ENCODE assay signal across 8 cellular contexts in genomic region chr15:88649286-88649733, GRCh38. TPM values are rescaled to one million over a fixed set of nuclear protein-coding genes. Genes with fewer than 3 reads are reported as not detected.
DNase-seq lines count a peak whose midpoint lies in the region; ATAC-seq and TF ChIP-seq lines count a peak whose summit lies in the region.

No MANE protein-coding gene starts in this region.

- DNase-seq in activated CD4-positive, alpha-beta T cell treated with anti-CD3 and anti-CD28 coated beads for 4 hours, result peak; percentile 72 to 80
- DNase-seq in chondrocyte (ENCODE audit: low spot score) (peak; percentile 75), memory B cell (ENCODE audit: low spot score in 2 of 2) (peak; percentile 32 to 49), MV-4-11 (lab: John Stamatoyannopoulos, UW) (no peak), DMS 273 treated with DMSO at 0.1 percent for 48 hours (lab: John Stamatoyannopoulos, UW) (no peak)
- peak; percentile 53 for DNase-seq in stimulated activated CD8-positive, alpha-beta memory T cell treated with anti-CD3 and anti-CD28 coated beads, Interleukin-7, amount 100 ng/mL, for 24 hours (ENCODE audit: low read depth)

- no peaks in the 10 kb centered on the region for H3K9me3 Mint-ChIP-seq in chondrocyte (ENCODE audit: low read depth)
- H3K9me3 Mint-ChIP-seq in memory B cell, result no peaks in the 10 kb centered on the region

- peaks cover 18% of the 10 kb centered on the region for H3K4me1 Mint-ChIP-seq in chondrocyte (ENCODE audit: low read depth)
- H3K4me1 Mint-ChIP-seq in memory B cell, result peaks cover 57% of the 10 kb centered on the region

- H3K4me3 Mint-ChIP-seq in chondrocyte (ENCODE audit: unreplicated experiment) (no peak overlapping the region), memory B cell (peak overlapping the region; percentile 54)

- ATAC-seq in HG03060 (IDR thresholded peaks at IDR 0.05; ENCODE audit: low read depth, unreplicated experiment) (peak; percentile 56), memory B cell (ENCODE audit: low read depth) (peak; percentile 88)

- TF ChIP-seq CTCF in chondrocyte (IDR thresholded peaks at IDR 0.05), result no peak

- H3K27me3 Mint-ChIP-seq in chondrocyte (ENCODE audit: low read depth) (no peaks in the 10 kb centered on the region), memory B cell (no peaks in the 10 kb centered on the region)

- H3K27ac Mint-ChIP-seq in chondrocyte (ENCODE audit: unreplicated experiment) (peak overlapping the region; percentile 79), memory B cell (peak overlapping the region; percentile 87)

- H3K36me3 Mint-ChIP-seq in chondrocyte (ENCODE audit: low read depth) (no peaks in the 10 kb centered on the region), memory B cell (peaks cover 27% of the 10 kb centered on the region)

- peak; percentile 14 for TF ChIP-seq POLR2A in GM15510 (IDR thresholded peaks at IDR 0.05; ENCODE audit: borderline replicate concordance, extremely low read depth, insufficient read length)

RNA-seq across cellular contexts. Expression of gene ISG20, which starts 10.5 kb away (rescaled TPM):
- total RNA-seq in chondrocyte, result 3.8 to 4.5 TPM (median 4.5 TPM) in 3 replicates

RNA-seq across cellular contexts. Expression of gene AEN, which starts 28.2 kb away (rescaled TPM):
- total RNA-seq in chondrocyte, result 28.6 to 30.4 TPM (median 30.2 TPM) in 3 replicates

Comparison
In these comparisons a context has a peak if more than half of its experiments do, and no peak if none do; other contexts are left out.
1. DNase-seq: peak in activated CD4-positive, alpha-beta T cell treated with anti-CD3 and anti-CD28 coated beads for 4 hours (2 of 2), chondrocyte (single experiment), memory B cell (2 of 2) and stimulated activated CD8-positive, alpha-beta memory T cell treated with anti-CD3 and anti-CD28 coated beads, Interleukin-7, amount 100 ng/mL, for 24 hours (single experiment); none in MV-4-11 (single experiment) and DMS 273 treated with DMSO at 0.1 percent for 48 hours (single experiment).